Comparison of ENCODE assay signal across 21 cellular contexts in genomic region chr5:154815684-154816247, GRCh38. TPM values are rescaled to one million over a fixed set of nuclear protein-coding genes. Genes with fewer than 3 reads are reported as not detected.
DNase-seq lines count a peak whose midpoint lies in the region; ATAC-seq and TF ChIP-seq lines count a peak whose summit lies in the region.
"Had no signal": no experiment of that assay in that cellular context is flagged by ENCODE, and none has a peak within 500 bp of the region (broad histone marks: within the 10 kb centered on the region; RNA-seq: fewer than 3 reads in every experiment).

No MANE protein-coding gene starts in this region.

- DNase-seq in T-helper 1 cell = no peak
- DNase-seq in T-helper 17 cell = no peak
- no peak for DNase-seq in effector memory CD8-positive, alpha-beta T cell
- no peak for DNase-seq in neural crest cell (ENCODE audit: low read depth, low spot score)
- DNase-seq in A673 (ENCODE audit: low spot score) = no peak
- DNase-seq in T1000 (lab: John Stamatoyannopoulos, UW) = no peak
- no peak for DNase-seq in aorta
- DNase-seq: activated B cell treated with CpG ODN at 0.5 μM for 24 hours; activated CD8-positive, alpha-beta memory T cell treated with anti-CD3 and anti-CD28 coated beads, Interleukin-2, amount 50 U/mL, for 4 hours; DND-41; effector memory CD4-positive, alpha-beta T cell; H7; NCI-H2029 treated with DMSO at 0.1 percent for 48 hours; RPMI8226; stimulated activated CD4-positive, alpha-beta T cell treated with anti-CD3 and anti-CD28 coated beads, Interleukin-4, amount 100 ng/mL, for 24 hours had no signal

- TF ChIP-seq CTCF in neural crest cell (conservative IDR thresholded peaks at IDR 0.05) = no peak
- TF ChIP-seq CTCF in A673 (conservative IDR thresholded peaks at IDR 0.05; ENCODE audit: low read depth, low read length) = no peak

- no peaks in the 10 kb centered on the region for H3K27me3 ChIP-seq in A673 (replicated peaks; ENCODE audit: insufficient read depth, low read depth, low read length, poor library complexity)
- no peaks in the 10 kb centered on the region for H3K27me3 ChIP-seq in aorta (ENCODE audit: control insufficient read depth in 1 of 2, insufficient read depth in 2 of 2, low read length in 1 of 2)
- H3K27me3 ChIP-seq: BLaER1, tibial nerve had no signal

- H3K36me3 ChIP-seq in A673 (ENCODE audit: insufficient read depth, low read length, poor library complexity, severe bottlenecking) = peaks cover 68% of the 10 kb centered on the region
- peaks cover 2 to 13% of the 10 kb centered on the region in 2 donors for H3K36me3 ChIP-seq in aorta (ENCODE audit: control insufficient read depth in 1 of 2, insufficient read depth in 2 of 2, low read length in 1 of 2)

- H3K9me3 ChIP-seq in T-helper 17 cell (ENCODE audit: control insufficient read depth, low read length, poor library complexity, severe bottlenecking) (no peaks in the 10 kb centered on the region), A673 (ENCODE audit: low read depth, low read length, poor library complexity, severe bottlenecking) (no peaks in the 10 kb centered on the region), aorta (ENCODE audit: control insufficient read depth, low read length) (no peaks in the 10 kb centered on the region)
- H3K9me3 ChIP-seq: BLaER1, tibial nerve had no signal

- no peaks in the 10 kb centered on the region for H3K27me3 Mint-ChIP-seq in T-helper 1 cell treated with Interleukin-12 subunit alpha and Interleukin-12 subunit beta and Interleukin-4 antibody, amounts not matched to agents 30 μg/mL and 1 μg/mL, for 36 hours (ENCODE audit: low read depth)
- H3K27me3 Mint-ChIP-seq in T-helper 17 cell (no peaks in the 10 kb centered on the region), neural crest cell (ENCODE audit: low read depth) (no peaks in the 10 kb centered on the region)
- H3K27me3 Mint-ChIP-seq in effector memory CD8-positive, alpha-beta T cell = no peaks in the 10 kb centered on the region
- H3K27me3 Mint-ChIP-seq: activated B cell treated with CpG ODN at 0.5 μM for 24 hours had no signal

- WGBS in aorta, 2 donors = 72 to 74% methylated on average over 5 of the region's 5 CpGs

- no peak for ATAC-seq in T-helper 17 cell
- ATAC-seq in effector memory CD8-positive, alpha-beta T cell (replicated peaks) = no peak
- no peak for ATAC-seq in aorta (ENCODE audit: low FRiP score)

- CTCF ChIA-PET in A673 (lab: Charles Lee) = no interaction called here

- no peaks in the 10 kb centered on the region for H3K9me3 Mint-ChIP-seq in T-helper 1 cell treated with Interleukin-12 subunit alpha and Interleukin-12 subunit beta and Interleukin-4 antibody, amounts not matched to agents 30 μg/mL and 1 μg/mL, for 36 hours
- no peaks in the 10 kb centered on the region for H3K9me3 Mint-ChIP-seq in effector memory CD8-positive, alpha-beta T cell
- H3K9me3 Mint-ChIP-seq in neural crest cell = no peaks in the 10 kb centered on the region
- H3K9me3 Mint-ChIP-seq: activated B cell treated with CpG ODN at 0.5 μM for 24 hours had no signal

- POLR2A ChIA-PET in A673 (lab: Charles Lee; ENCODE audit: low non-redundant PET) = no interaction called here

- peaks cover 38% of the 10 kb centered on the region for H3K4me1 Mint-ChIP-seq in T-helper 1 cell treated with Interleukin-12 subunit alpha and Interleukin-12 subunit beta and Interleukin-4 antibody, amounts not matched to agents 30 μg/mL and 1 μg/mL, for 36 hours (ENCODE audit: low read depth)
- H3K4me1 Mint-ChIP-seq in T-helper 17 cell (peaks cover 31% of the 10 kb centered on the region), neural crest cell (peaks cover 15% of the 10 kb centered on the region)
- peaks cover 45 to 46% of the 10 kb centered on the region in 2 donors for H3K4me1 Mint-ChIP-seq in effector memory CD8-positive, alpha-beta T cell (ENCODE audit: low read depth in 2 of 2)

- H3K27ac ChIP-seq in A673 (ENCODE audit: low read depth, low read length, poor library complexity, severe bottlenecking) = no peak overlapping the region
- H3K27ac ChIP-seq in aorta (ENCODE audit: low read depth in 1 of 2, low read length in 2 of 2) = no peak overlapping the region
- H3K27ac ChIP-seq: 22Rv1, BLaER1, HL-60 had no signal

- H3K36me3 Mint-ChIP-seq in T-helper 1 cell treated with Interleukin-12 subunit alpha and Interleukin-12 subunit beta and Interleukin-4 antibody, amounts not matched to agents 30 μg/mL and 1 μg/mL, for 36 hours (ENCODE audit: low read depth) = peaks cover 54% of the 10 kb centered on the region
- peaks cover 7% of the 10 kb centered on the region for H3K36me3 Mint-ChIP-seq in T-helper 17 cell (ENCODE audit: low read depth)
- peaks cover 45% of the 10 kb centered on the region for H3K36me3 Mint-ChIP-seq in effector memory CD8-positive, alpha-beta T cell (ENCODE audit: insufficient read depth)
- peaks cover 30% of the 10 kb centered on the region for H3K36me3 Mint-ChIP-seq in neural crest cell (ENCODE audit: low read depth)

- intact Hi-C loops in A673 (cut with micrococcal nuclease; ENCODE audit: unreplicated experiment) = no loop called here
- intact Hi-C loops in aorta (cut with DNase I) = no loop called here

- H3K4me3 ChIP-seq in A673 (ENCODE audit: low read depth, low read length, poor library complexity, severe bottlenecking) = no peak overlapping the region
- no peak overlapping the region for H3K4me3 ChIP-seq in aorta (ENCODE audit: low read length in 2 of 2)
- H3K4me3 ChIP-seq: BLaER1, tibial nerve had no signal

- H3K4me1 ChIP-seq in A673 (ENCODE audit: insufficient read depth, low read length, poor library complexity, severe bottlenecking) = no peaks in the 10 kb centered on the region
- H3K4me1 ChIP-seq in aorta (ENCODE audit: control insufficient read depth in 1 of 2, insufficient read depth in 2 of 2, low read length in 2 of 2) = no peaks in the 10 kb centered on the region

- no peak overlapping the region for H3K4me3 Mint-ChIP-seq in T-helper 1 cell treated with Interleukin-12 subunit alpha and Interleukin-12 subunit beta and Interleukin-4 antibody, amounts not matched to agents 30 μg/mL and 1 μg/mL, for 36 hours
- H3K4me3 Mint-ChIP-seq in T-helper 17 cell (no peak overlapping the region), neural crest cell (no peak overlapping the region)
- no peak overlapping the region for H3K4me3 Mint-ChIP-seq in effector memory CD8-positive, alpha-beta T cell
- H3K4me3 Mint-ChIP-seq: activated B cell treated with CpG ODN at 0.5 μM for 24 hours had no signal

- no TSS peak for BruUV-seq in A673 (replicated peaks; lab: Mats Ljungman, UMichigan)

- peak overlapping the region; percentile 76 for H3K27ac Mint-ChIP-seq in T-helper 1 cell treated with Interleukin-12 subunit alpha and Interleukin-12 subunit beta and Interleukin-4 antibody, amounts not matched to agents 30 μg/mL and 1 μg/mL, for 36 hours
- peak overlapping the region; percentile 68 for H3K27ac Mint-ChIP-seq in T-helper 17 cell
- peak overlapping the region; percentile 50 to 91 for H3K27ac Mint-ChIP-seq in effector memory CD8-positive, alpha-beta T cell
- H3K27ac Mint-ChIP-seq in neural crest cell (ENCODE audit: unreplicated experiment) = peak overlapping the region; percentile 50
- H3K27ac Mint-ChIP-seq: activated B cell treated with CpG ODN at 0.5 μM for 24 hours had no signal

RNA-seq across cellular contexts. Expression of gene FAXDC2, which starts 34.6 kb away (rescaled TPM):
- total RNA-seq in T-helper 17 cell = 10 to 100 TPM in 1 of 2 donors, 1 to 10 TPM in 1; 1.1 to 36.8 TPM
- total RNA-seq in neural crest cell = 2.7 and 2.9 TPM in 2 replicates
- 0.44 TPM in 1 of 2 replicates, not detected in the other for total RNA-seq in A673 (2021)
- total RNA-seq in aorta = 10 to 100 TPM; 20.0 to 36.3 TPM
- polyA plus RNA-seq in aorta = 10 to 100 TPM; 14.0 to 46.8 TPM
- total RNA-seq: activated B cell treated with CpG ODN at 0.5 μM for 24 hours, NCI-H460 had no signal

RNA-seq across cellular contexts. Expression of gene CNOT8, which starts 42.7 kb away (rescaled TPM):
- total RNA-seq in T-helper 17 cell (100 to 1,000 TPM; 109 to 111 TPM), neural crest cell (51.9 and 53.1 TPM in 2 replicates), A673 (2021) (45.2 and 50.2 TPM in 2 replicates), aorta (10 to 100 TPM; 43.9 to 47.9 TPM)
- 10 to 100 TPM; 39.7 to 48.6 TPM for polyA plus RNA-seq in aorta
